In genomic region chr20:10436053-10436699, GRCh38 we compare ENCODE assay signal across 12 cellular contexts. TPM values are rescaled to one million over a fixed set of nuclear protein-coding genes. Genes with fewer than 3 reads are reported as not detected.
DNase-seq lines count a peak whose midpoint lies in the region; FAIRE-seq and TF ChIP-seq lines count a peak whose summit lies in the region.
"Had no signal": no experiment of that assay in that cellular context is flagged by ENCODE, and none has a peak within 500 bp of the region (broad histone marks: within the 10 kb centered on the region; RNA-seq: fewer than 3 reads in every experiment).

No MANE protein-coding gene starts in this region.

- H3K27ac ChIP-seq in OCI-LY7 (ENCODE audit: low read depth, low read length, poor library complexity, severe bottlenecking): no peak overlapping the region
- no peak overlapping the region for H3K27ac ChIP-seq in endothelial cell of umbilical vein (ENCODE audit: insufficient read depth, low read depth, low read length)
- no peak overlapping the region for H3K27ac ChIP-seq in parathyroid adenoma

- no peaks in the 10 kb centered on the region for H3K9me3 Mint-ChIP-seq in activated CD4-positive, alpha-beta T cell treated with anti-CD3 and anti-CD28 coated beads, Interleukin-2, amount 10 ng/mL, durations not matched to agents 24 days and 14 days

- TF ChIP-seq CTCF in OCI-LY7 (conservative IDR thresholded peaks at IDR 0.05; ENCODE audit: low read length) (no peak), endothelial cell of umbilical vein (IDR thresholded peaks at IDR 0.05; ENCODE audit: extremely low read depth in 1 of 2, insufficient read depth in 1 of 2, low read depth in 1 of 2, low read length in 2 of 2) (no peak), parathyroid adenoma (IDR thresholded peaks at IDR 0.05) (no peak)

- peaks cover 8% of the 10 kb centered on the region for H3K36me3 Mint-ChIP-seq in activated CD4-positive, alpha-beta T cell treated with anti-CD3 and anti-CD28 coated beads, Interleukin-2, amount 10 ng/mL, durations not matched to agents 24 days and 14 days (ENCODE audit: low read depth)

- dilution Hi-C loops in endothelial cell of umbilical vein (cut with MboI; ENCODE audit: extremely low pct_ligation_motif_present, low sequenced_read_pairs): no loop called here

- intact Hi-C loops in activated CD4-positive, alpha-beta T cell treated with anti-CD3 and anti-CD28 coated beads, Interleukin-2, amount 10 ng/mL, durations not matched to agents 24 days and 14 days (cut with micrococcal nuclease): no loop called here
- intact Hi-C loops in OCI-LY7 (cut with micrococcal nuclease; ENCODE audit: unreplicated experiment) (loop anchor here (10.0 kb wide), 1 partner anchor 401 kb away; the partner anchor contains the start of gene ANKEF1), endothelial cell of umbilical vein (cut with micrococcal nuclease) (loop anchor here (10.0 kb wide), 2 partner anchors 1019 to 1109 kb away; no protein-coding TSS in a partner anchor)

- H4K20me1 ChIP-seq in OCI-LY7 (ENCODE audit: insufficient read depth, low read length): no peaks in the 10 kb centered on the region
- H4K20me1 ChIP-seq in endothelial cell of umbilical vein (replicated peaks; ENCODE audit: control insufficient read depth, extremely low read depth, insufficient read depth, low read length): no peaks in the 10 kb centered on the region

- H3K9ac ChIP-seq in endothelial cell of umbilical vein (replicated peaks; ENCODE audit: extremely low read depth, insufficient read depth, low read length): no peak overlapping the region
- no peak overlapping the region for H3K9ac ChIP-seq in parathyroid adenoma

- no peak for FAIRE-seq in endothelial cell of umbilical vein (lab: Jason Lieb, UNC)

- peak overlapping the region; percentile 29 for H3K27ac Mint-ChIP-seq in activated CD4-positive, alpha-beta T cell treated with anti-CD3 and anti-CD28 coated beads, Interleukin-2, amount 10 ng/mL, durations not matched to agents 24 days and 14 days

- no peak for DNase-seq in activated CD4-positive, alpha-beta T cell treated with anti-CD3 and anti-CD28 coated beads, Interleukin-2, amount 10 ng/mL, durations not matched to agents 24 days and 14 days
- DNase-seq in activated CD4-positive, alpha-beta T cell treated with anti-CD3 and anti-CD28 coated beads, Interleukin-2, amount 50 U/mL, for 1 hour: no peak
- no peak for DNase-seq in OCI-LY7 (ENCODE audit: low spot score)
- no peak for DNase-seq in endothelial cell of umbilical vein (ENCODE audit: low read depth, low spot score)
- DNase-seq in foreskin melanocyte: no peak
- no peak for DNase-seq in GOT3 (lab: John Stamatoyannopoulos, UW)
- DNase-seq in putamen (ENCODE audit: low spot score): no peak
- DNase-seq: activated CD8-positive, alpha-beta memory T cell treated with anti-CD3 and anti-CD28 coated beads for 24 hours; islet precursor cell; NCI-H748 treated with DMSO at 0.1 percent for 48 hours had no signal

- no peaks in the 10 kb centered on the region for H3K9me2 ChIP-seq in OCI-LY7 (ENCODE audit: insufficient read depth, low read length)

- H3K4me2 ChIP-seq in OCI-LY7 (ENCODE audit: low read length) (peak overlapping the region; percentile 89), endothelial cell of umbilical vein (ENCODE audit: insufficient read depth, low read length) (peak overlapping the region; percentile 91), parathyroid adenoma (ENCODE audit: low read length) (peak overlapping the region; percentile 91)

- no peak for TF ChIP-seq POLR2A in endothelial cell of umbilical vein (IDR thresholded peaks at IDR 0.05; ENCODE audit: low read depth, low read length)

- no peaks in the 10 kb centered on the region for H3K27me3 Mint-ChIP-seq in activated CD4-positive, alpha-beta T cell treated with anti-CD3 and anti-CD28 coated beads, Interleukin-2, amount 10 ng/mL, durations not matched to agents 24 days and 14 days

- H3K4me1 ChIP-seq in OCI-LY7 (ENCODE audit: insufficient read depth, low read length, poor library complexity, severe bottlenecking) (peaks cover 40% of the 10 kb centered on the region), endothelial cell of umbilical vein (ENCODE audit: control insufficient read depth, extremely low read depth, insufficient read depth, low read length) (peaks cover 10% of the 10 kb centered on the region), parathyroid adenoma (peaks cover 5% of the 10 kb centered on the region)

- POLR2A ChIA-PET in OCI-LY7 (lab: Charles Lee) (interaction anchor here (1.8 to 2.5 kb wide), 2 partner anchors 13 to 16 kb away, joined by 9 to 11 read pairs; no protein-coding TSS in a partner anchor), endothelial cell of umbilical vein (lab: Charles Lee) (no interaction called here)

- peak overlapping the region; percentile 92 for H3K4me3 Mint-ChIP-seq in activated CD4-positive, alpha-beta T cell treated with anti-CD3 and anti-CD28 coated beads, Interleukin-2, amount 10 ng/mL, durations not matched to agents 24 days and 14 days

- H3K4me1 Mint-ChIP-seq in activated CD4-positive, alpha-beta T cell treated with anti-CD3 and anti-CD28 coated beads, Interleukin-2, amount 10 ng/mL, durations not matched to agents 24 days and 14 days: peaks cover 32% of the 10 kb centered on the region

- H3K36me3 ChIP-seq in OCI-LY7 (ENCODE audit: insufficient read depth, low read length): peaks cover 10% of the 10 kb centered on the region
- no peaks in the 10 kb centered on the region for H3K36me3 ChIP-seq in endothelial cell of umbilical vein (ENCODE audit: control insufficient read depth in 2 of 2, extremely low read depth in 1 of 2, insufficient read depth in 2 of 2, low read length in 2 of 2)
- no peaks in the 10 kb centered on the region for H3K36me3 ChIP-seq in parathyroid adenoma (ENCODE audit: control insufficient read depth, insufficient read depth, low read length)
- H3K36me3 ChIP-seq: right lobe of liver had no signal

- CTCF ChIA-PET in OCI-LY7 (lab: Charles Lee; ENCODE audit: unreplicated experiment): no interaction called here
- CTCF ChIA-PET in endothelial cell of umbilical vein (lab: Charles Lee): no interaction called here

- BruUV-seq in OCI-LY7 (replicated peaks; lab: Mats Ljungman, UMichigan): no TSS peak
- no TSS peak for BruUV-seq in endothelial cell of umbilical vein (replicated peaks; lab: Mats Ljungman, UMichigan)

- no peaks in the 10 kb centered on the region for H3K27me3 ChIP-seq in endothelial cell of umbilical vein (ENCODE audit: control insufficient read depth in 2 of 2, insufficient read depth in 2 of 2, low read length in 2 of 2)
- no peaks in the 10 kb centered on the region for H3K27me3 ChIP-seq in parathyroid adenoma (ENCODE audit: control insufficient read depth, insufficient read depth, low read length)
- H3K27me3 ChIP-seq: right lobe of liver had no signal

- H3K4me3 ChIP-seq in OCI-LY7 (ENCODE audit: low read depth, low read length, poor library complexity, severe bottlenecking) (peak overlapping the region; percentile 94), endothelial cell of umbilical vein (replicated peaks in 1 of 3; ENCODE audit: insufficient read depth in 1 of 3, low read depth in 1 of 3, low read length in 3 of 3) (no peak overlapping the region), parathyroid adenoma (ENCODE audit: low read depth, low read length) (no peak overlapping the region)

- H3K9me3 ChIP-seq in OCI-LY7 (ENCODE audit: low read length): no peaks in the 10 kb centered on the region
- no peaks in the 10 kb centered on the region for H3K9me3 ChIP-seq in endothelial cell of umbilical vein (replicated peaks; ENCODE audit: control insufficient read depth, insufficient read depth, low read length)
- no peaks in the 10 kb centered on the region for H3K9me3 ChIP-seq in parathyroid adenoma (ENCODE audit: control insufficient read depth, low read length)
- H3K9me3 ChIP-seq: right lobe of liver had no signal

- H2AFZ ChIP-seq in OCI-LY7 (ENCODE audit: low read length): no peak overlapping the region
- no peak overlapping the region for H2AFZ ChIP-seq in endothelial cell of umbilical vein (ENCODE audit: low read depth, low read length)
- no peak overlapping the region for H2AFZ ChIP-seq in parathyroid adenoma

- H3K9me1 ChIP-seq in endothelial cell of umbilical vein (replicated peaks; ENCODE audit: control insufficient read depth, extremely low read depth, insufficient read depth, low read length): no peaks in the 10 kb centered on the region

- peaks cover 43% of the 10 kb centered on the region for H3K79me2 ChIP-seq in OCI-LY7 (ENCODE audit: insufficient read depth, low read depth, low read length)
- peaks cover 25% of the 10 kb centered on the region for H3K79me2 ChIP-seq in endothelial cell of umbilical vein (ENCODE audit: control insufficient read depth, insufficient read depth, low read length)
- peaks cover 28% of the 10 kb centered on the region for H3K79me2 ChIP-seq in parathyroid adenoma

TF ChIP-seq in endothelial cell of umbilical vein, 7 proteins besides CTCF, POLR2A, EP300 and RAD21 (continues in another document):
- no peak for TF ChIP-seq GATA2 (IDR thresholded peaks at IDR 0.05; ENCODE audit: insufficient read depth, insufficient read length, low read depth, low read length)

RNA-seq across cellular contexts. Expression of gene SLX4IP, which starts 1.1 kb away (rescaled TPM):
- 5.9 and 6.6 TPM in 2 replicates for total RNA-seq in activated CD4-positive, alpha-beta T cell treated with anti-CD3 and anti-CD28 coated beads, Interleukin-2, amount 10 ng/mL, durations not matched to agents 24 days and 14 days
- 3.4 and 4.1 TPM in 2 replicates for total RNA-seq in OCI-LY7 (2014; rRNA removed; shearing (Covaris generic))
- total RNA-seq in OCI-LY7 (2022) (8.7 and 9.2 TPM in 2 replicates), endothelial cell of umbilical vein (4.1 and 4.5 TPM in 2 replicates)
- polyA plus RNA-seq in endothelial cell of umbilical vein: 1.7 and 1.9 TPM in 2 replicates
- 1.3 TPM in 2 replicates for polyA plus RNA-seq in endothelial cell of umbilical vein (2011; cell fraction: cytosol; rRNA removed)
- polyA plus RNA-seq in endothelial cell of umbilical vein (2011; cell fraction: nucleus; rRNA removed): 8.8 and 8.9 TPM in 2 replicates
- polyA plus RNA-seq in endothelial cell of umbilical vein (2012): 1.5 and 1.9 TPM in 2 replicates
- polyA minus RNA-seq in endothelial cell of umbilical vein: 6.3 and 6.4 TPM in 2 replicates
- polyA minus RNA-seq in endothelial cell of umbilical vein (2011; cell fraction: cytosol; rRNA and poly(A)+ RNA removed): 3.6 TPM
- 8.2 and 11.6 TPM in 2 replicates for polyA minus RNA-seq in endothelial cell of umbilical vein (2011; cell fraction: nucleus; rRNA and poly(A)+ RNA removed)

RNA-seq across cellular contexts. Expression of gene MKKS, which starts 2.2 kb away (rescaled TPM):
- total RNA-seq in activated CD4-positive, alpha-beta T cell treated with anti-CD3 and anti-CD28 coated beads, Interleukin-2, amount 10 ng/mL, durations not matched to agents 24 days and 14 days: 8.0 and 8.9 TPM in 2 replicates
- total RNA-seq in OCI-LY7 (2014; rRNA removed; shearing (Covaris generic)): 1.0 and 1.4 TPM in 2 replicates
- 5.6 and 5.9 TPM in 2 replicates for total RNA-seq in OCI-LY7 (2022)
- 10.5 and 11.1 TPM in 2 replicates for total RNA-seq in endothelial cell of umbilical vein
- 7.2 and 7.9 TPM in 2 replicates for polyA plus RNA-seq in endothelial cell of umbilical vein
- polyA plus RNA-seq in endothelial cell of umbilical vein (2011; cell fraction: cytosol; rRNA removed): 10.5 and 11.1 TPM in 2 replicates
- polyA plus RNA-seq in endothelial cell of umbilical vein (2011; cell fraction: nucleus; rRNA removed): 6.9 and 7.4 TPM in 2 replicates
- polyA plus RNA-seq in endothelial cell of umbilical vein (2012): 8.8 and 9.8 TPM in 2 replicates
- 5.8 and 6.3 TPM in 2 replicates for polyA minus RNA-seq in endothelial cell of umbilical vein
- 2.5 TPM for polyA minus RNA-seq in endothelial cell of umbilical vein (2011; cell fraction: cytosol; rRNA and poly(A)+ RNA removed)
- 4.3 and 7.5 TPM in 2 replicates for polyA minus RNA-seq in endothelial cell of umbilical vein (2011; cell fraction: nucleus; rRNA and poly(A)+ RNA removed)
